ENCODE assay signal across 1 cellular context in genomic region chr19:21767065-21767800, GRCh38.
TF ChIP-seq lines count a peak whose summit lies in the region.

Gene ZNF100, minus strand, starts transcription at chr19:21767579. Its CDS starts 150 bp downstream, at chr19:21767429.

TF ChIP-seq in GM12878, 131 proteins besides CTCF, POLR2A, EP300 and RAD21 (continued from another document):
- peak; percentile 98 for TF ChIP-seq PKNOX1 (IDR thresholded peaks at IDR 0.05)
- no peak for TF ChIP-seq NFIC (IDR thresholded peaks at IDR 0.05; ENCODE audit: low read depth, low read length)
- TF ChIP-seq NR2C2 (IDR thresholded peaks at IDR 0.05; ENCODE audit: borderline replicate concordance, control insufficient read depth, insufficient read length, low read depth) = no peak
- no peak for TF ChIP-seq ESRRA (IDR thresholded peaks at IDR 0.05; ENCODE audit: low read length)
- TF ChIP-seq BCL11A (IDR thresholded peaks at IDR 0.05; ENCODE audit: low read depth, low read length) = no peak
- TF ChIP-seq ZNF217 (IDR thresholded peaks at IDR 0.05) = no peak
- TF ChIP-seq PAX5 (IDR thresholded peaks at IDR 0.05; ENCODE audit: borderline replicate concordance, low read depth, low read length) = no peak
- TF ChIP-seq BRCA1 (IDR thresholded peaks at IDR 0.05; ENCODE audit: low read depth, low read length) = no peak
